29 cellular contexts compared by ENCODE assay signal in the genomic region with DNA sequence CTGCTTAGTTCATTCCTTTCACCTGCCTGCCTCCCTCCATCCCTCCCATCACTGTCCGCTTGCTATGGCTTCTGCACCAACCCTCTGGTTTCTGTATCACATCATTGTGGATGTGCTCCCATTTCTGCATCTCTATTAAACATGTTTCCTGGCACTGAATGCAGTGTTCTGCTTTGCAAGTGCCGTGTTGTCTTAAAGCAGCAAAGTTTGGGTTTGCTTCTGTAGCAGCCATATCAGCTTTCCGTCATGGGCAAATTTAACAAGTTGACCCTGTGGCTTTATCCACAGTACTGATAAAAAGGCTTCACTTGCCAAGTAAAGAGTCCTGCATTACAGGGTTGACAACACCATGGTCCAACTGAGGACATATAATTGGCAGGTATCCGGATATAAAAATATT.
"Had no signal": no experiment of that assay in that cellular context is flagged by ENCODE, and none has a peak within 500 bp of the region (broad histone marks: within the 10 kb centered on the region; RNA-seq: fewer than 3 reads in every experiment).

No MANE protein-coding gene starts in this region.

- DNase-seq: hypothalamus; immature natural killer cell; kidney; lower lobe of right lung; mammary epithelial cell; mesenchymal stem cell; naive B cell; natural killer cell; nephron progenitor cell; occipital lobe; ovary; right cardiac atrium; stimulated activated CD4-positive, alpha-beta T cell treated with anti-CD3 and anti-CD28 coated beads, Interleukin-12 subunit alpha, Interleukin-12 subunit beta, amount 100 ng/mL, for 4 hours; stimulated activated CD4-positive, alpha-beta T cell treated with anti-CD3 and anti-CD28 coated beads, Interleukin-15, amount 100 ng/mL, for 24 hours; stimulated activated CD4-positive, alpha-beta T cell treated with anti-CD3 and anti-CD28 coated beads, Interleukin-2, amount 100 ng/mL, for 24 hours; stimulated activated CD4-positive, alpha-beta T cell treated with anti-CD3 and anti-CD28 coated beads, Interleukin-4, amount 100 ng/mL, for 1 hour; stimulated activated naive B cell treated with anti-CD40 and anti-IgM and Interleukin-4, amounts not matched to agents 10 μg/mL and 1 μg/mL and 100 μg/mL, for 72 hours; stimulated activated naive CD8-positive, alpha-beta T cell treated with anti-CD3 and anti-CD28 coated beads, Interleukin-15, Interleukin-2, amounts not matched to agents 100 U/mL and 50 U/mL, for 24 hours; stomach; testis; thyroid gland; transverse colon; upper lobe of left lung had no signal

- H3K9ac ChIP-seq: neural progenitor cell had no signal

- H3K36me3 ChIP-seq: lower lobe of right lung, neural progenitor cell, neutrophil, ovary, stomach, thyroid gland, transverse colon, upper lobe of left lung, vagina had no signal

- H3K4me3 ChIP-seq: lower lobe of right lung, neural progenitor cell, ovary, skin epidermis, stomach, testis, thyroid gland, transverse colon, upper lobe of left lung, vagina had no signal

- H3K4me1 ChIP-seq: lower lobe of right lung, testis, transverse colon, vagina had no signal

- H3K4me2 ChIP-seq: neural progenitor cell had no signal

- H3K27ac ChIP-seq: lower lobe of right lung, neural progenitor cell, neutrophil, ovary, skin epidermis, stomach, testis, thyroid gland, transverse colon, upper lobe of left lung, vagina had no signal

- FAIRE-seq: islet of Langerhans, kidney had no signal

- ATAC-seq: natural killer cell; sciatic nerve; stimulated activated naive B cell treated with anti-CD40 and anti-IgM and Interleukin-4, amounts not matched to agents 10 μg/mL and 1 μg/mL and 100 μg/mL, for 72 hours; stimulated activated naive CD8-positive, alpha-beta T cell treated with anti-CD3 and anti-CD28 coated beads, Interleukin-15, Interleukin-2, amounts not matched to agents 100 U/mL and 50 U/mL, for 24 hours had no signal

- H3K27me3 ChIP-seq: neural progenitor cell, neutrophil, ovary, stomach, testis, thyroid gland, transverse colon, upper lobe of left lung, vagina had no signal
